Comparison of ENCODE assay signal across 8 cellular contexts in genomic region chr19:9818175-9818733, GRCh38. TPM values are rescaled to one million over a fixed set of nuclear protein-coding genes. Genes with fewer than 3 reads are reported as not detected.
DNase-seq lines count a peak whose midpoint lies in the region; ATAC-seq and TF ChIP-seq lines count a peak whose summit lies in the region.

No MANE protein-coding gene starts in this region.

- H3K9me3 ChIP-seq in esophagus (ENCODE audit: control insufficient read depth in 2 of 2, insufficient read depth in 1 of 2, low read depth in 1 of 2, low read length in 1 of 2): no peaks in the 10 kb centered on the region
- no peaks in the 10 kb centered on the region for H3K9me3 ChIP-seq in parathyroid adenoma (ENCODE audit: control insufficient read depth, low read length)

- H3K9ac ChIP-seq in parathyroid adenoma: peak overlapping the region; percentile 73

- H3K27ac ChIP-seq in RWPE1 (peak overlapping the region; percentile 94), esophagus (ENCODE audit: low read depth in 2 of 2, low read length in 1 of 2) (peak overlapping the region; percentile 84 to 99), parathyroid adenoma (peak overlapping the region; percentile 93)

- H3K4me1 ChIP-seq in esophagus (ENCODE audit: control insufficient read depth in 2 of 2, insufficient read depth in 2 of 2, low read length in 1 of 2): peaks cover 0 to 3% of the 10 kb centered on the region in 2 donors
- no peaks in the 10 kb centered on the region for H3K4me1 ChIP-seq in parathyroid adenoma

- H3K4me2 ChIP-seq in parathyroid adenoma (ENCODE audit: low read length): peak overlapping the region; percentile 94

- 4% methylated on average over 39 of the region's 39 CpGs for WGBS in esophagus, 2 donors

- no peak for TF ChIP-seq CTCF in GM12865 (IDR thresholded peaks at IDR 0.05; ENCODE audit: insufficient read depth, low read depth, low read length, missing control alignments)
- no peak for TF ChIP-seq CTCF in RWPE1 (conservative IDR thresholded peaks at IDR 0.05; ENCODE audit: low read depth)
- no peak for TF ChIP-seq CTCF in parathyroid adenoma (IDR thresholded peaks at IDR 0.05)

- peak overlapping the region; percentile 86 for H2AFZ ChIP-seq in parathyroid adenoma

- DNase-seq in GM12865 (ENCODE audit: low read depth): no peak
- DNase-seq in RWPE1 (ENCODE audit: low spot score): no peak
- no peak for DNase-seq in NCI-H1436 treated with DMSO at 0.1 percent for 48 hours (lab: John Stamatoyannopoulos, UW)
- DNase-seq in effector CD4-positive, alpha-beta T cell: no peak

- CTCF ChIA-PET in RWPE1 (lab: Yijun Ruan, JAX): no interaction called here

- H3K36me3 ChIP-seq in esophagus (ENCODE audit: control insufficient read depth in 2 of 2, insufficient read depth in 2 of 2, low read length in 1 of 2): no peaks in the 10 kb centered on the region
- H3K36me3 ChIP-seq in parathyroid adenoma (ENCODE audit: control insufficient read depth, insufficient read depth, low read length): no peaks in the 10 kb centered on the region

- H3K27me3 ChIP-seq in esophagus (ENCODE audit: control insufficient read depth in 1 of 2, insufficient read depth in 2 of 2, low read length in 2 of 2) (no peaks in the 10 kb centered on the region), parathyroid adenoma (ENCODE audit: control insufficient read depth, insufficient read depth, low read length) (no peaks in the 10 kb centered on the region)

- POLR2A ChIA-PET in RWPE1 (lab: Yijun Ruan, JAX; ENCODE audit: low non-redundant PET): interaction anchor here (0.6 to 0.7 kb wide), 4 partner anchors 11 to 1370 kb away, joined by 3 to 4 read pairs (median 4); no protein-coding TSS in a partner anchor

- H3K79me2 ChIP-seq in parathyroid adenoma: peaks cover 8% of the 10 kb centered on the region

- peak overlapping the region; percentile 92 for H3K4me3 ChIP-seq in GM12865 (ENCODE audit: low read depth, low read length)
- peak overlapping the region; percentile 81 to 87 for H3K4me3 ChIP-seq in esophagus (ENCODE audit: low read depth in 1 of 2, low read length in 2 of 2)
- peak overlapping the region; percentile 97 for H3K4me3 ChIP-seq in parathyroid adenoma (ENCODE audit: low read depth, low read length)

- no peak for ATAC-seq in HG02678 (IDR thresholded peaks at IDR 0.05; ENCODE audit: unreplicated experiment)
- no peak for ATAC-seq in GM21381 (IDR thresholded peaks at IDR 0.05; ENCODE audit: unreplicated experiment)

RNA-seq across cellular contexts. Expression of gene FBXL12, which starts 0.6 kb away (rescaled TPM):
- polyA plus RNA-seq in esophagus: 10 to 100 TPM; 14.8 to 15.3 TPM

RNA-seq across cellular contexts. Expression of gene UBL5, which starts 9.5 kb away (rescaled TPM):
- 1,000 to 10,000 TPM in 1 of 2 donors, 100 to 1,000 TPM in 1; 604 to 1,000 TPM for polyA plus RNA-seq in esophagus

RNA-seq across cellular contexts. Expression of gene PIN1, which starts 16.9 kb away (rescaled TPM):
- polyA plus RNA-seq in esophagus: 10 to 100 TPM; 35.0 to 81.7 TPM

RNA-seq across cellular contexts. Expression of gene ZNF846, which starts 49.7 kb away (rescaled TPM):
- polyA plus RNA-seq in esophagus: 10 to 100 TPM in 1 of 2 donors, 1 to 10 TPM in 1; 8.4 to 17.5 TPM
